18 cellular contexts compared by ENCODE assay signal in the genomic region with DNA sequence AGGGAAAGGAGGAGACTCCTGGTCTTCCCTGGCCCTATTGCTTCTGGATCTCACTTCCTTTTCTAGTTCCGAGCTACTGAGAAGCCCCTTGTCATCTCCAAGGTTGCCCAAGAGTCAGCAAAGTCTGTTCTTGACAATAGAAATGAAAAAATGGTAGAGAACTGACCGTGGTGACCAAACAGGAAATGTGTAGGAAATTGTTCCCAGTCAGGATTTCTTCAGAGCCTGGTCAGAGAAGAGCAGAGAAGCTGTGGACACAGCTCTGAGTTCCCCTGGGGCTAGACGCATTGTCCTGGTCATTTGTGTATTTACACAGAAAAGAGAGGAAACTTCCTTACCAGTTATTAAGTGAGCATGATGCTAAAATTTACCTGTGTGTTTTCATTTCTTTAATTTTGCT.
"Had no signal": no experiment of that assay in that cellular context is flagged by ENCODE, and none has a peak within 500 bp of the region (broad histone marks: within the 10 kb centered on the region; RNA-seq: fewer than 3 reads in every experiment).

No MANE protein-coding gene starts in this region.

- ATAC-seq: left lung, lower lobe of right lung, natural killer cell had no signal

- H3K27ac Mint-ChIP-seq: immature natural killer cell, memory B cell, mesothelial cell of epicardium, natural killer cell, type B pancreatic cell had no signal

- DNase-seq: colonic mucosa; dermis blood vessel endothelial cell; foreskin fibroblast; immature natural killer cell; left lung; lower lobe of right lung; natural killer cell; small intestine; stimulated activated CD4-positive, alpha-beta T cell treated with anti-CD3 and anti-CD28 coated beads, Interleukin-12 subunit alpha, Interleukin-12 subunit beta, amount 100 ng/mL, for 4 hours; stimulated activated CD4-positive, alpha-beta T cell treated with anti-CD3 and anti-CD28 coated beads, Interleukin-2, amount 100 ng/mL, for 48 hours; stimulated activated naive CD4-positive, alpha-beta T cell treated with Interleukin-2 at 50 U/mL for 16 hours; uterus had no signal

- H3K4me3 ChIP-seq: colonic mucosa, left lung, lower lobe of right lung, right atrium auricular region, uterus had no signal

- H3K4me1 Mint-ChIP-seq: immature natural killer cell, memory B cell, natural killer cell had no signal

- H3K27ac ChIP-seq: colonic mucosa, right atrium auricular region had no signal

- H3K9me3 Mint-ChIP-seq: type B pancreatic cell had no signal

- H3K27me3 Mint-ChIP-seq: type B pancreatic cell had no signal

- H3K4me1 ChIP-seq: colonic mucosa had no signal

- H3K36me3 Mint-ChIP-seq: immature natural killer cell, memory B cell, type B pancreatic cell had no signal

- H3K36me3 ChIP-seq: colonic mucosa, left lung, lower lobe of right lung, right atrium auricular region, uterus had no signal

- H3K4me3 Mint-ChIP-seq: immature natural killer cell, memory B cell, mesothelial cell of epicardium, natural killer cell, neural crest cell, type B pancreatic cell had no signal

- FAIRE-seq: keratinocyte, small intestine had no signal

- H3K27me3 ChIP-seq: colonic mucosa, left lung, right atrium auricular region, uterus had no signal

- H3K9me3 ChIP-seq: colonic mucosa, uterus had no signal
